In the genomic region with DNA sequence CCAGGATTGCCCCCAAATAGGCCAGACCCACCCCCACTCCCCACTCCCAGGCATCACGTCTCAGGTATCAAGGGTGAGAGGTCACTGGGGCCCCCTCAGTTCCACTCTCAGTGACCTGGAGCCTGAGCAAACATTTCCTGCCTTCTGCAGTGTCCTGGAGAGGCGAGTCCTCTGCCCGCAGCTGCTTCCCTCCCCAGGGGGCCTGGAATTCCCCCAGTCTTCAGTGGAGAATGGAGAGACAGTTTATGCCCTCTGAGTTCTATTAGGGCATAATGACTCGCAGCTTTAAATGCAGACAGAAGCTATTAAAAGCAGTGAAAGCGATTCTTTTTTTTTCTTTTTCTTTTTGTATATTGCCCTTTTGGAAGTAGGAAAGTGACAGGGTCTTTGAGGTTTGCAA, we compare ENCODE assay signal across 10 cellular contexts. TPM values are rescaled to one million over a fixed set of nuclear protein-coding genes. Genes with fewer than 3 reads are reported as not detected.
DNase-seq lines count a peak whose midpoint lies in the region; ATAC-seq, FAIRE-seq and TF ChIP-seq lines count a peak whose summit lies in the region.
"Not testable (repeated sequence)": the region's sequence is repeated elsewhere in the genome, so short reads cannot be mapped to it uniquely, and the experiment has no call there.
"Had no signal": no experiment of that assay in that cellular context is flagged by ENCODE, and none has a peak within 500 bp of the region (broad histone marks: within the 10 kb centered on the region; RNA-seq: fewer than 3 reads in every experiment).

No MANE protein-coding gene starts in this region.

- not testable (repeated sequence) for H3K36me3 ChIP-seq in KMS-11 (ENCODE audit: insufficient read depth); Panc1 (ENCODE audit: control insufficient read depth, insufficient read depth, low read length); endothelial cell of umbilical vein (ENCODE audit: control insufficient read depth in 2 of 2, extremely low read depth in 1 of 2, insufficient read depth in 2 of 2, low read length in 2 of 2); thyroid gland

- WGBS in thyroid gland, 2 donors: 23 to 27% methylated on average over 5 of the region's 5 CpGs

- H3K4me1 ChIP-seq in KMS-11 (ENCODE audit: low read depth, poor library complexity, severe bottlenecking) (peaks cover 14% of the 10 kb centered on the region), thyroid gland (peaks cover 10 to 11% of the 10 kb centered on the region in 2 donors)
- H3K4me1 ChIP-seq in Panc1 (ENCODE audit: control insufficient read depth, insufficient read depth, low read length); endothelial cell of umbilical vein (ENCODE audit: control insufficient read depth, extremely low read depth, insufficient read depth, low read length): not testable (repeated sequence)

- H3K9me3 Mint-ChIP-seq in nephron progenitor cell: not testable (repeated sequence)

- DNase-seq in ELF-1 (ENCODE audit: low read depth, low spot score) (peak; percentile 53), astrocyte of the hippocampus (ENCODE audit: low read depth, low spot score) (peak; percentile 43), endothelial cell of umbilical vein (ENCODE audit: low read depth, low spot score) (peak; percentile 14), iris pigment epithelial cell (ENCODE audit: low read depth) (peak; percentile 40), nephron progenitor cell (peak; percentile 49), thyroid gland (peak; percentile 43 to 47)
- not testable (repeated sequence) for DNase-seq in Panc1 (ENCODE audit: low read depth, low spot score)

- not testable (repeated sequence) for H3K9ac ChIP-seq in KMS-11; endothelial cell of umbilical vein (replicated peaks; ENCODE audit: extremely low read depth, insufficient read depth, low read length)

- CTCF ChIA-PET in Panc1 (lab: Charles Lee): interaction anchor here (0.5 kb wide), 1 partner anchor 93 kb away, joined by 6 read pairs; no protein-coding TSS in a partner anchor
- CTCF ChIA-PET in endothelial cell of umbilical vein (lab: Charles Lee): not testable (repeated sequence)

- BruUV-seq in Panc1 (replicated peaks; lab: Mats Ljungman, UMichigan); endothelial cell of umbilical vein (replicated peaks; lab: Mats Ljungman, UMichigan): not testable (repeated sequence)

- intact Hi-C loops in Panc1 (cut with micrococcal nuclease; ENCODE audit: unreplicated experiment); endothelial cell of umbilical vein (cut with micrococcal nuclease); thyroid gland (cut with DNase I): not testable (repeated sequence)

- peak overlapping the region; percentile 99 for H3K27ac Mint-ChIP-seq in nephron progenitor cell

- not testable (repeated sequence) for H2AFZ ChIP-seq in KMS-11 (ENCODE audit: low read depth); endothelial cell of umbilical vein (ENCODE audit: low read depth, low read length)

- H3K27me3 ChIP-seq in KMS-11 (ENCODE audit: insufficient read depth, low read depth); Panc1 (ENCODE audit: control insufficient read depth, insufficient read depth, low read length); endothelial cell of umbilical vein (ENCODE audit: control insufficient read depth in 2 of 2, insufficient read depth in 2 of 2, low read length in 2 of 2); thyroid gland: not testable (repeated sequence)

- not testable (repeated sequence) for H3K79me2 ChIP-seq in KMS-11 (ENCODE audit: insufficient read depth, low read depth); endothelial cell of umbilical vein (ENCODE audit: control insufficient read depth, insufficient read depth, low read length)

- H3K27me3 Mint-ChIP-seq in nephron progenitor cell (ENCODE audit: low read depth, poor library complexity): not testable (repeated sequence)

- H3K4me3 ChIP-seq in KMS-11 (IDR thresholded peaks at IDR 0.05; ENCODE audit: insufficient read depth, low read depth, low read length); Panc1 (ENCODE audit: low read depth in 2 of 2, low read length in 2 of 2); endothelial cell of umbilical vein (replicated peaks in 1 of 3; ENCODE audit: insufficient read depth in 1 of 3, low read depth in 1 of 3, low read length in 3 of 3); thyroid gland (replicated peaks in 1 of 3): not testable (repeated sequence)

- dilution Hi-C loops in endothelial cell of umbilical vein (cut with MboI; ENCODE audit: extremely low pct_ligation_motif_present, low sequenced_read_pairs): not testable (repeated sequence)

- H3K36me3 Mint-ChIP-seq in nephron progenitor cell (ENCODE audit: low read depth): not testable (repeated sequence)

- not testable (repeated sequence) for H3K9me1 ChIP-seq in endothelial cell of umbilical vein (replicated peaks; ENCODE audit: control insufficient read depth, extremely low read depth, insufficient read depth, low read length)

- H3K4me2 ChIP-seq in KMS-11: peak overlapping the region; percentile 62
- not testable (repeated sequence) for H3K4me2 ChIP-seq in endothelial cell of umbilical vein (ENCODE audit: insufficient read depth, low read length)

- POLR2A ChIA-PET in Panc1 (lab: Charles Lee); endothelial cell of umbilical vein (lab: Charles Lee): not testable (repeated sequence)

- peak; percentile 89 for ATAC-seq in Panc1

- FAIRE-seq in endothelial cell of umbilical vein (lab: Jason Lieb, UNC): not testable (repeated sequence)

- H3K4me3 Mint-ChIP-seq in nephron progenitor cell: peak overlapping the region; percentile 61

- not testable (repeated sequence) for H4K20me1 ChIP-seq in KMS-11 (ENCODE audit: insufficient read depth); endothelial cell of umbilical vein (replicated peaks; ENCODE audit: control insufficient read depth, extremely low read depth, insufficient read depth, low read length)

- peaks cover 14% of the 10 kb centered on the region for H3K4me1 Mint-ChIP-seq in nephron progenitor cell

- in situ Hi-C loops in Panc1 (cut with HindIII; ENCODE audit: low pct_unique_long_range_greater_than_20kb, low sequenced_read_pairs): not testable (repeated sequence)

- not testable (repeated sequence) for TF ChIP-seq CTCF in KMS-11 (conservative IDR thresholded peaks at IDR 0.05; ENCODE audit: low read depth, low read length); Panc1 (IDR thresholded peaks at IDR 0.05); endothelial cell of umbilical vein (IDR thresholded peaks at IDR 0.05; ENCODE audit: extremely low read depth in 1 of 2, insufficient read depth in 1 of 2, low read depth in 1 of 2, low read length in 2 of 2); nephron progenitor cell (IDR thresholded peaks at IDR 0.05); thyroid gland (IDR thresholded peaks at IDR 0.05)

- not testable (repeated sequence) for TF ChIP-seq POLR2A in endothelial cell of umbilical vein (IDR thresholded peaks at IDR 0.05; ENCODE audit: low read depth, low read length); thyroid gland (IDR thresholded peaks at IDR 0.05)

- not testable (repeated sequence) for H3K9me3 ChIP-seq in Panc1 (ENCODE audit: control insufficient read depth, insufficient read depth, low read depth, low read length); endothelial cell of umbilical vein (replicated peaks; ENCODE audit: control insufficient read depth, insufficient read depth, low read length); thyroid gland

- H3K27ac ChIP-seq in KMS-11 (peak overlapping the region; percentile 47), thyroid gland (peak overlapping the region; percentile 44 to 78 (median 71))
- not testable (repeated sequence) for H3K27ac ChIP-seq in Panc1 (ENCODE audit: low read length); endothelial cell of umbilical vein (ENCODE audit: insufficient read depth, low read depth, low read length)

RNA-seq across cellular contexts. Expression of a gene that starts 24.7 kb away (rescaled TPM):
- total RNA-seq in Panc1 (2021; ENCODE audit: unreplicated experiment): not detected
- not detected for polyA plus RNA-seq in Panc1 (2012; ENCODE audit: insufficient read length)
- not detected in 2 replicates for total RNA-seq in endothelial cell of umbilical vein
- not detected in 2 replicates for polyA plus RNA-seq in endothelial cell of umbilical vein
- polyA plus RNA-seq in endothelial cell of umbilical vein (2011; cell fraction: cytosol; rRNA removed): not detected in 2 replicates
- 0.07 and 0.11 TPM in 2 replicates for polyA plus RNA-seq in endothelial cell of umbilical vein (2011; cell fraction: nucleus; rRNA removed)
- not detected in 2 replicates for polyA plus RNA-seq in endothelial cell of umbilical vein (2012)
- not detected in 2 replicates for polyA minus RNA-seq in endothelial cell of umbilical vein
- not detected for polyA minus RNA-seq in endothelial cell of umbilical vein (2011; cell fraction: cytosol; rRNA and poly(A)+ RNA removed)
- polyA minus RNA-seq in endothelial cell of umbilical vein (2011; cell fraction: nucleus; rRNA and poly(A)+ RNA removed): not detected in 2 replicates
- 1 to 10 TPM in 2 of 4 donors, under 1 TPM in 2; 0.78 to 1.4 (median 1.0) TPM for total RNA-seq in thyroid gland
- total RNA-seq: OCI-LY7, skeletal muscle tissue had no signal

RNA-seq across cellular contexts. Expression of a gene that starts 37.0 kb away (rescaled TPM):
- total RNA-seq in Panc1 (2021; ENCODE audit: unreplicated experiment) (4.2 TPM), endothelial cell of umbilical vein (4.7 and 7.2 TPM in 2 replicates), thyroid gland (10 to 100 TPM in 2 of 4 donors, 1 to 10 TPM in 2; 4.2 to 12.1 (median 9.7) TPM)
- polyA plus RNA-seq in Panc1 (2012; ENCODE audit: insufficient read length): 5.2 TPM
- polyA plus RNA-seq in endothelial cell of umbilical vein: 9.1 and 10.0 TPM in 2 replicates
- 4.7 and 4.9 TPM in 2 replicates for polyA plus RNA-seq in endothelial cell of umbilical vein (2011; cell fraction: cytosol; rRNA removed)
- polyA plus RNA-seq in endothelial cell of umbilical vein (2011; cell fraction: nucleus; rRNA removed): 6.1 and 9.4 TPM in 2 replicates
- polyA plus RNA-seq in endothelial cell of umbilical vein (2012): 3.5 and 4.2 TPM in 2 replicates
- polyA minus RNA-seq in endothelial cell of umbilical vein: 11.7 and 12.2 TPM in 2 replicates
- 1.6 TPM for polyA minus RNA-seq in endothelial cell of umbilical vein (2011; cell fraction: cytosol; rRNA and poly(A)+ RNA removed)
- 5.4 and 6.6 TPM in 2 replicates for polyA minus RNA-seq in endothelial cell of umbilical vein (2011; cell fraction: nucleus; rRNA and poly(A)+ RNA removed)
